Comparison of ENCODE assay signal across 1 cellular context in the genomic region with DNA sequence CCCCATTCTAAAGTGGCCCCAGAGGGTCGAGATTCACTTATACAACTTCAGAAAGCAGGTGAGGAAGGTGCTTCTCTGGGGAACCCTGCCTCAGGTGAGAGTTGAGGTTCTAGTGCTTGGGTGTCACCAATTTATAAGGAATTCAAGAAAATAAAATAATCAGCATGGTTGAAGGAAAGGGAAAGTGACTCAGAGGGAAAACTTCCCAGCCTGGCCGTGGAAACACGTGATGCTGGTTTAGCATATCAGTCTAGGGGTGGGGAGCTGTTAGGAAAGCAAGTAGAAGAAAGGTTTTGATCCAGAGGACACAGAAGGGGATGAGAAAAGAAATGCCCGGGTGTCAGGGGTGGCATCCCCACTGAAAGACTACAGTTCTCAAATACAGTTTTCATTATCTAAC.
A peak's percentile ranks its signal among the peaks of the same experiment; 100 is the strongest.
TF ChIP-seq lines count a peak whose summit lies in the region.

No MANE protein-coding gene starts in this region.

TF ChIP-seq in endothelial cell of umbilical vein, 7 proteins besides CTCF, POLR2A, EP300 and RAD21:
- TF ChIP-seq, protein P1, sequence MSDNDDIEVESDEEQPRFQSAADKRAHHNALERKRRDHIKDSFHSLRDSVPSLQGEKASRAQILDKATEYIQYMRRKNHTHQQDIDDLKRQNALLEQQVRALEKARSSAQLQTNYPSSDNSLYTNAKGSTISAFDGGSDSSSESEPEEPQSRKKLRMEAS (IDR thresholded peaks at IDR 0.05; ENCODE audit: insufficient read depth, insufficient read length): peak; percentile 71
- no peak for TF ChIP-seq MYC (IDR thresholded peaks at IDR 0.05; ENCODE audit: low read depth, low read length)
- no peak for TF ChIP-seq POLR2AphosphoS5 (IDR thresholded peaks at IDR 0.05; ENCODE audit: insufficient read depth, low read depth, low read length)
- TF ChIP-seq JUN (IDR thresholded peaks at IDR 0.05; ENCODE audit: borderline replicate concordance, insufficient read depth, insufficient read length, low read depth): peak; percentile 59
- TF ChIP-seq FOS (IDR thresholded peaks at IDR 0.05; ENCODE audit: borderline replicate concordance, insufficient read depth, low read length): peak; percentile 78
